In the genomic region with DNA sequence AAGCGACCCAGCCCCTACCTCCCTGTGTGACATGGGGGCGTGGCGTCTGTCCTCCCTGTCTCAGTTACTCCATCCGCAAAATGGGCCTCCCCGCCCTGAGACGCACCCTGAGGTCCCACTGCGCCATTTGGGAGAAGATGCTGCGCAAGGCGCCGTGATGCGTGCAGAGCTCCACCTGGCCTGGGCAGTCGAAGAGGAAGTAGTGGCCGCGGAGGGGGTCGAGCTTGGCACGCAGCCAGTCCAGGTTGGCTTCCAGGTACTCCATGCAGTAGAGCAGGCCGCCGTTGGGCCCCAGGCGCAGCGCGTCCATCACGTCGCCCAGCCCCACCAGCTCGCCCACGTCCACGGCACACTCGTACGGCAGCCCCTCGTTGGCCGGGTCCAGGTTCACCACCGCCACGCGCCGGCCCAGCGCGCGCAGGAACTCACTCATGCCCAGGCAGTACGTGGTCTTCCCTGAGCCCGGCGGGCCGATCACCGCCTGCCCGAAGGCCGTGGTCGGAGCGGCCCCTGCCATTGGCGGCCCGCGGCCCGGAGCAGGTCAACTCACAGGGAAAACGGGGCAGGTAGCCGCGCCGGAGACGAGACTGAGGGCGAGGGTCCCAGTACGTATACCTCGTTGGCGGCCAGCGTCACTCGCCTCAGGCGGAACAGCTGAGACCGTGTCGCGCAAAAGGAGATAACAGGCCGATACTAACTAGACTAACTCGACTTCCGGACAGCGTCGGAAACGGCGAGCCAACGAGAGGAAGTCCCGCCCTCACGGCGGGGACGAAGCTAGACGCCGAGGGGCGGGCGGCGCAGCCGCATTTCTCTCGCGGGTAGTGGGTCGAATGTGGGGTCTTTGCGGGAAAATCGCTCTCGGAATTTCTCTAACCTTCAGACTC, we compare ENCODE assay signal across 1 cellular context.
TF ChIP-seq lines count a peak whose summit lies in the region.

Gene GPN2, minus strand, starts transcription at position 704 of the 887 bp plus-strand sequence. Its CDS starts 187 bp downstream, at position 517.

TF ChIP-seq in WTC11, 78 proteins besides CTCF, POLR2A, EP300 and RAD21 (continued from another document):
- TF ChIP-seq, protein P1, sequence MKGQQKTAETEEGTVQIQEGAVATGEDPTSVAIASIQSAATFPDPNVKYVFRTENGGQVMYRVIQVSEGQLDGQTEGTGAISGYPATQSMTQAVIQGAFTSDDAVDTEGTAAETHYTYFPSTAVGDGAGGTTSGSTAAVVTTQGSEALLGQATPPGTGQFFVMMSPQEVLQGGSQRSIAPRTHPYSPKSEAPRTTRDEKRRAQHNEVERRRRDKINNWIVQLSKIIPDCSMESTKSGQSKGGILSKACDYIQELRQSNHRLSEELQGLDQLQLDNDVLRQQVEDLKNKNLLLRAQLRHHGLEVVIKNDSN (CRISPR knock-in tag; IDR thresholded peaks at IDR 0.05), result peak; percentile 52
- TF ChIP-seq ZNF532 (CRISPR knock-in tag; IDR thresholded peaks at IDR 0.05; ENCODE audit: borderline replicate concordance), result no peak
- TF ChIP-seq, protein P2, sequence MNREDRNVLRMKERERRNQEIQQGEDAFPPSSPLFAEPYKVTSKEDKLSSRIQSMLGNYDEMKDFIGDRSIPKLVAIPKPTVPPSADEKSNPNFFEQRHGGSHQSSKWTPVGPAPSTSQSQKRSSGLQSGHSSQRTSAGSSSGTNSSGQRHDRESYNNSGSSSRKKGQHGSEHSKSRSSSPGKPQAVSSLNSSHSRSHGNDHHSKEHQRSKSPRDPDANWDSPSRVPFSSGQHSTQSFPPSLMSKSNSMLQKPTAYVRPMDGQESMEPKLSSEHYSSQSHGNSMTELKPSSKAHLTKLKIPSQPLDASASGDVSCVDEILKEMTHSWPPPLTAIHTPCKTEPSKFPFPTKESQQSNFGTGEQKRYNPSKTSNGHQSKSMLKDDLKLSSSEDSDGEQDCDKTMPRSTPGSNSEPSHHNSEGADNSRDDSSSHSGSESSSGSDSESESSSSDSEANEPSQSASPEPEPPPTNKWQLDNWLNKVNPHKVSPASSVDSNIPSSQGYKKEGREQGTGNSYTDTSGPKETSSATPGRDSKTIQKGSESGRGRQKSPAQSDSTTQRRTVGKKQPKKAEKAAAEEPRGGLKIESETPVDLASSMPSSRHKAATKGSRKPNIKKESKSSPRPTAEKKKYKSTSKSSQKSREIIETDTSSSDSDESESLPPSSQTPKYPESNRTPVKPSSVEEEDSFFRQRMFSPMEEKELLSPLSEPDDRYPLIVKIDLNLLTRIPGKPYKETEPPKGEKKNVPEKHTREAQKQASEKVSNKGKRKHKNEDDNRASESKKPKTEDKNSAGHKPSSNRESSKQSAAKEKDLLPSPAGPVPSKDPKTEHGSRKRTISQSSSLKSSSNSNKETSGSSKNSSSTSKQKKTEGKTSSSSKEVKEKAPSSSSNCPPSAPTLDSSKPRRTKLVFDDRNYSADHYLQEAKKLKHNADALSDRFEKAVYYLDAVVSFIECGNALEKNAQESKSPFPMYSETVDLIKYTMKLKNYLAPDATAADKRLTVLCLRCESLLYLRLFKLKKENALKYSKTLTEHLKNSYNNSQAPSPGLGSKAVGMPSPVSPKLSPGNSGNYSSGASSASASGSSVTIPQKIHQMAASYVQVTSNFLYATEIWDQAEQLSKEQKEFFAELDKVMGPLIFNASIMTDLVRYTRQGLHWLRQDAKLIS (CRISPR knock-in tag; IDR thresholded peaks at IDR 0.05; ENCODE audit: borderline replicate concordance), result peak; percentile 81; the same call in 1 of the 2 replicates
- TF ChIP-seq EMX1 (CRISPR knock-in tag; IDR thresholded peaks at IDR 0.05), result peak; percentile 75; the same call in 1 of the 2 replicates
- 0 out of 2 replicates have a peak, but pooled peaks have one; percentile 42 for TF ChIP-seq SP1 (CRISPR knock-in tag; conservative IDR thresholded peaks at IDR 0.05)
- TF ChIP-seq, protein P3, sequence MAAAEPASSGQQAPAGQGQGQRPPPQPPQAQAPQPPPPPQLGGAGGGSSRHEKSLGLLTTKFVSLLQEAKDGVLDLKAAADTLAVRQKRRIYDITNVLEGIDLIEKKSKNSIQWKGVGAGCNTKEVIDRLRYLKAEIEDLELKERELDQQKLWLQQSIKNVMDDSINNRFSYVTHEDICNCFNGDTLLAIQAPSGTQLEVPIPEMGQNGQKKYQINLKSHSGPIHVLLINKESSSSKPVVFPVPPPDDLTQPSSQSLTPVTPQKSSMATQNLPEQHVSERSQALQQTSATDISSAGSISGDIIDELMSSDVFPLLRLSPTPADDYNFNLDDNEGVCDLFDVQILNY (CRISPR knock-in tag; IDR thresholded peaks at IDR 0.05), result peak; percentile 43; the same call in 1 of the 2 replicates
- peak; percentile 93 for TF ChIP-seq FOXP1 (CRISPR knock-in tag; IDR thresholded peaks at IDR 0.05; ENCODE audit: borderline replicate concordance)
- TF ChIP-seq ATF1 (CRISPR knock-in tag; IDR thresholded peaks at IDR 0.05), result peak; percentile 94
- TF ChIP-seq CREM (CRISPR knock-in tag; IDR thresholded peaks at IDR 0.05), result peak; percentile 84
- TF ChIP-seq ZNF121 (CRISPR knock-in tag; IDR thresholded peaks at IDR 0.05), result no peak
- TF ChIP-seq USF2 (CRISPR knock-in tag; IDR thresholded peaks at IDR 0.05), result 0 out of 2 replicates have a peak, but pooled peaks have one; percentile 14
- TF ChIP-seq ELF4 (CRISPR knock-in tag; IDR thresholded peaks at IDR 0.05; ENCODE audit: low read depth), result no peak
- peak; percentile 83; the same call in 1 of the 2 replicates for TF ChIP-seq JUN (CRISPR knock-in tag; IDR thresholded peaks at IDR 0.05)
- peak; percentile 71; the same call in 1 of the 2 replicates for TF ChIP-seq SMAD4 (CRISPR knock-in tag; IDR thresholded peaks at IDR 0.05)
- peak; percentile 98 for TF ChIP-seq HMGXB4 (CRISPR knock-in tag; IDR thresholded peaks at IDR 0.05)
- no peak for TF ChIP-seq CBFB (CRISPR knock-in tag; IDR thresholded peaks at IDR 0.05; ENCODE audit: low read depth)
- TF ChIP-seq, protein P4, sequence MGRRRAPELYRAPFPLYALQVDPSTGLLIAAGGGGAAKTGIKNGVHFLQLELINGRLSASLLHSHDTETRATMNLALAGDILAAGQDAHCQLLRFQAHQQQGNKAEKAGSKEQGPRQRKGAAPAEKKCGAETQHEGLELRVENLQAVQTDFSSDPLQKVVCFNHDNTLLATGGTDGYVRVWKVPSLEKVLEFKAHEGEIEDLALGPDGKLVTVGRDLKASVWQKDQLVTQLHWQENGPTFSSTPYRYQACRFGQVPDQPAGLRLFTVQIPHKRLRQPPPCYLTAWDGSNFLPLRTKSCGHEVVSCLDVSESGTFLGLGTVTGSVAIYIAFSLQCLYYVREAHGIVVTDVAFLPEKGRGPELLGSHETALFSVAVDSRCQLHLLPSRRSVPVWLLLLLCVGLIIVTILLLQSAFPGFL (CRISPR knock-in tag; IDR thresholded peaks at IDR 0.05; ENCODE audit: borderline replicate concordance), result 0 out of 2 replicates have a peak, but pooled peaks have one; percentile 14
- no peak for TF ChIP-seq FOXJ3 (CRISPR knock-in tag; IDR thresholded peaks at IDR 0.05; ENCODE audit: borderline replicate concordance)
- 0 out of 2 replicates have a peak, but pooled peaks have one; percentile 18 for TF ChIP-seq ATF3 (CRISPR knock-in tag; conservative IDR thresholded peaks at IDR 0.05)
- TF ChIP-seq FOXP4 (CRISPR knock-in tag; IDR thresholded peaks at IDR 0.05), result peak; percentile 66; the same call in 1 of the 2 replicates
- peak; percentile 61; the same call in 1 of the 2 replicates for TF ChIP-seq GTF2I (CRISPR knock-in tag; conservative IDR thresholded peaks at IDR 0.05)
- peak; percentile 49; the same call in 1 of the 2 replicates for TF ChIP-seq TEAD4 (CRISPR knock-in tag; IDR thresholded peaks at IDR 0.05)
- TF ChIP-seq KAT7 (CRISPR knock-in tag; IDR thresholded peaks at IDR 0.05; ENCODE audit: borderline replicate concordance), result peak; percentile 98; the same call in 1 of the 2 replicates
- TF ChIP-seq, protein P5, sequence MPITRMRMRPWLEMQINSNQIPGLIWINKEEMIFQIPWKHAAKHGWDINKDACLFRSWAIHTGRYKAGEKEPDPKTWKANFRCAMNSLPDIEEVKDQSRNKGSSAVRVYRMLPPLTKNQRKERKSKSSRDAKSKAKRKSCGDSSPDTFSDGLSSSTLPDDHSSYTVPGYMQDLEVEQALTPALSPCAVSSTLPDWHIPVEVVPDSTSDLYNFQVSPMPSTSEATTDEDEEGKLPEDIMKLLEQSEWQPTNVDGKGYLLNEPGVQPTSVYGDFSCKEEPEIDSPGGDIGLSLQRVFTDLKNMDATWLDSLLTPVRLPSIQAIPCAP (CRISPR knock-in tag; IDR thresholded peaks at IDR 0.05), result no peak
- no peak for TF ChIP-seq IRF2 (CRISPR knock-in tag; IDR thresholded peaks at IDR 0.05; ENCODE audit: borderline replicate concordance, low read depth)
- peak; percentile 54; the same call in 1 of the 2 replicates for TF ChIP-seq RELA (CRISPR knock-in tag; IDR thresholded peaks at IDR 0.05; ENCODE audit: borderline replicate concordance)
- TF ChIP-seq ZNF317 (CRISPR knock-in tag; IDR thresholded peaks at IDR 0.05; ENCODE audit: borderline replicate concordance, low read depth), result peak; percentile 63; the same call in 1 of the 2 replicates
- TF ChIP-seq MAX (CRISPR knock-in tag; IDR thresholded peaks at IDR 0.05), result peak; percentile 74
